21 cellular contexts compared by ENCODE assay signal in the genomic region with DNA sequence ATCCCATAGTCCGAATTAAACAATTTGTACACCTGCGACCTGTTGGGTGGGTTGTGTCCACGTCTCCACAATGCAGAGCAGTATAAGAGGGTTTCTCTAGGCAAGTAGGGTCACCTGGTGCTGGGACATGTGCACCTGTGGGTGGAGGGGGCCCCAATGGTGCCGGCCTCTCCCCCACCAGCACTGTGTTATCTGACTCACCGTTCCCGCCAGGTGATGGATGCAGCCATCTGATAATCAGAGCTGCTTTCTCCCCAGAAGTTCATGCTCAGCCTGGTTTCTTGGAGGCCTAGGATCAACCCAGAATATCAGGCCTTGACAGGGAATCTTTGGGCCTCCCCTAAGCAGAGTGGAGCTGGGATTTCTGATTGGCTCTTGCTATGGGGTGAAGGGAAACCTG.
"Had no signal": no experiment of that assay in that cellular context is flagged by ENCODE, and none has a peak within 500 bp of the region (broad histone marks: within the 10 kb centered on the region; RNA-seq: fewer than 3 reads in every experiment).

No MANE protein-coding gene starts in this region.

- ATAC-seq: left ventricle myocardium superior; lower lobe of right lung; naive thymus-derived CD8-positive, alpha-beta T cell; right lobe of liver; stimulated activated memory B cell treated with anti-CD40 and anti-IgM and Interleukin-4, amounts not matched to agents 10 μg/mL and 1 μg/mL and 100 μg/mL, for 72 hours; stimulated activated naive CD8-positive, alpha-beta T cell treated with anti-CD3 and anti-CD28 coated beads, Interleukin-15, Interleukin-2, amounts not matched to agents 100 U/mL and 50 U/mL, for 24 hours had no signal

- H3K9me3 Mint-ChIP-seq: naive thymus-derived CD8-positive, alpha-beta T cell; stimulated activated memory B cell treated with anti-CD40 and anti-IgM and Interleukin-4, amounts not matched to agents 10 μg/mL and 1 μg/mL and 100 μg/mL, for 72 hours had no signal

- H3K4me2 ChIP-seq: neural progenitor cell had no signal

- H3K27ac ChIP-seq: lower lobe of right lung, neural progenitor cell, parathyroid adenoma, right lobe of liver, testis, upper lobe of left lung had no signal

- H3K9me3 ChIP-seq: lower lobe of right lung, right lobe of liver, testis, tibial artery, upper lobe of left lung had no signal

- H3K27me3 Mint-ChIP-seq: naive thymus-derived CD8-positive, alpha-beta T cell; stimulated activated memory B cell treated with anti-CD40 and anti-IgM and Interleukin-4, amounts not matched to agents 10 μg/mL and 1 μg/mL and 100 μg/mL, for 72 hours had no signal

- H3K27ac Mint-ChIP-seq: stimulated activated memory B cell treated with anti-CD40 and anti-IgM and Interleukin-4, amounts not matched to agents 10 μg/mL and 1 μg/mL and 100 μg/mL, for 72 hours had no signal

- H3K36me3 ChIP-seq: lower lobe of right lung, neural progenitor cell, right lobe of liver, tibial artery, upper lobe of left lung had no signal

- H2AFZ ChIP-seq: neural progenitor cell, parathyroid adenoma had no signal

- DNase-seq: dermis blood vessel endothelial cell; effector memory CD4-positive, alpha-beta T cell; erythroblast; hypothalamus; left ventricle myocardium superior; lower lobe of right lung; naive thymus-derived CD8-positive, alpha-beta T cell; right lobe of liver; small intestine; stimulated activated CD4-positive, alpha-beta T cell treated with anti-CD3 and anti-CD28 coated beads, Interleukin-12 subunit alpha, Interleukin-12 subunit beta, amount 100 ng/mL, for 4 hours; stimulated activated CD4-positive, alpha-beta T cell treated with anti-CD3 and anti-CD28 coated beads, Interleukin-1b, Interleukin-23, amount 100 ng/mL, for 48 hours; stimulated activated CD4-positive, alpha-beta T cell treated with anti-CD3 and anti-CD28 coated beads, Interleukin-4, amount 100 ng/mL, for 24 hours; stimulated activated naive CD8-positive, alpha-beta T cell treated with anti-CD3 and anti-CD28 coated beads, Interleukin-15, Interleukin-2, amounts not matched to agents 100 U/mL and 50 U/mL, for 24 hours; substantia nigra; testis; tibial artery; upper lobe of left lung had no signal

- H3K4me3 ChIP-seq: coronary artery, lower lobe of right lung, neural progenitor cell, right lobe of liver, testis, tibial artery, upper lobe of left lung had no signal

- H3K27me3 ChIP-seq: neural progenitor cell, right lobe of liver, testis, tibial artery, upper lobe of left lung had no signal

- H3K9ac ChIP-seq: neural progenitor cell, parathyroid adenoma had no signal

- H3K4me3 Mint-ChIP-seq: neural progenitor cell; stimulated activated memory B cell treated with anti-CD40 and anti-IgM and Interleukin-4, amounts not matched to agents 10 μg/mL and 1 μg/mL and 100 μg/mL, for 72 hours had no signal
